In genomic region chr3:169764164-169764452, GRCh38 we compare ENCODE assay signal across 8 cellular contexts. TPM values are rescaled to one million over a fixed set of nuclear protein-coding genes. Genes with fewer than 3 reads are reported as not detected.
DNase-seq lines count a peak whose midpoint lies in the region; ATAC-seq and TF ChIP-seq lines count a peak whose summit lies in the region.

No MANE protein-coding gene starts in this region.

- H3K36me3 ChIP-seq in KOPT-K1 (ENCODE audit: insufficient read depth, low read length) (no peaks in the 10 kb centered on the region), rectal smooth muscle tissue (ENCODE audit: control insufficient read depth, insufficient read depth, low read length) (no peaks in the 10 kb centered on the region)

- CTCF ChIA-PET in activated CD4-positive, alpha-beta memory T cell treated with anti-CD3 and anti-CD28 coated beads for 36 hours (lab: Charles Lee), result interaction anchor here (0.8 to 4.3 kb wide), 4 partner anchors 8 to 203 kb away, joined by 3 to 22 read pairs (median 6); partner anchors contain the start of genes LRRC34, LRRIQ4, MYNN and SEC62

- no peak for TF ChIP-seq CTCF in GM10266 (IDR thresholded peaks at IDR 0.05; ENCODE audit: control insufficient read depth, insufficient read depth, low read depth, missing control alignments)

- no peaks in the 10 kb centered on the region for H3K27me3 Mint-ChIP-seq in activated CD4-positive, alpha-beta memory T cell treated with anti-CD3 and anti-CD28 coated beads for 36 hours

- peak overlapping the region; percentile 99 for H3K27ac Mint-ChIP-seq in activated CD4-positive, alpha-beta memory T cell treated with anti-CD3 and anti-CD28 coated beads for 36 hours

- no peaks in the 10 kb centered on the region for H3K4me1 ChIP-seq in rectal smooth muscle tissue (ENCODE audit: control insufficient read depth, insufficient read depth, low read length)

- DNase-seq in GM10266 (ENCODE audit: extremely low spot score) (peak; percentile 86), Right ventricle myocardium superior (no peak), NCI-H1694 (lab: John Stamatoyannopoulos, UW) (no peak)
- DNase-seq in activated CD4-positive, alpha-beta memory T cell treated with anti-CD3 and anti-CD28 coated beads for 36 hours, result peak; percentile 80
- DNase-seq in stimulated activated CD4-positive, alpha-beta T cell treated with anti-CD3 and anti-CD28 coated beads, Interleukin-15, amount 100 ng/mL, for 24 hours, result no peak

- peaks cover 3% of the 10 kb centered on the region for H3K36me3 Mint-ChIP-seq in activated CD4-positive, alpha-beta memory T cell treated with anti-CD3 and anti-CD28 coated beads for 36 hours

- intact Hi-C loops in activated CD4-positive, alpha-beta memory T cell treated with anti-CD3 and anti-CD28 coated beads for 36 hours (cut with micrococcal nuclease), result loop anchor here (2.0 to 10.0 kb wide), 5 partner anchors 203 to 661 kb away; partner anchors contain the start of genes GPR160, PHC3 and SEC62
- intact Hi-C loops in Right ventricle myocardium superior (cut with DNase I), result no loop called here

- peak overlapping the region; percentile 96 for H3K4me3 Mint-ChIP-seq in activated CD4-positive, alpha-beta memory T cell treated with anti-CD3 and anti-CD28 coated beads for 36 hours

- H3K27me3 ChIP-seq in rectal smooth muscle tissue (ENCODE audit: control insufficient read depth, insufficient read depth, low read length), result no peaks in the 10 kb centered on the region

- POLR2A ChIA-PET in activated CD4-positive, alpha-beta memory T cell treated with anti-CD3 and anti-CD28 coated beads for 36 hours (lab: Charles Lee), result interaction anchor here (0.6 to 3.5 kb wide), 3 partner anchors 9 to 203 kb away, joined by 4 to 34 read pairs (median 8); partner anchors contain the start of genes LRRC34, LRRIQ4, MYNN and SEC62

- H3K27ac ChIP-seq in KOPT-K1 (ENCODE audit: low read depth, low read length, poor library complexity, severe bottlenecking) (peak overlapping the region; percentile 85), rectal smooth muscle tissue (ENCODE audit: low read depth, low read length) (peak overlapping the region; percentile 99)

- H3K9ac ChIP-seq in rectal smooth muscle tissue (ENCODE audit: low read length), result peak overlapping the region; percentile 92

- H3K4me3 ChIP-seq in rectal smooth muscle tissue (ENCODE audit: low read length), result peak overlapping the region; percentile 98

- no peaks in the 10 kb centered on the region for H3K9me3 ChIP-seq in KOPT-K1 (ENCODE audit: insufficient read depth, low read length, poor library complexity, severe bottlenecking)

- peaks cover 2% of the 10 kb centered on the region for H3K9me3 Mint-ChIP-seq in activated CD4-positive, alpha-beta memory T cell treated with anti-CD3 and anti-CD28 coated beads for 36 hours

- ATAC-seq in GM21717 (IDR thresholded peaks at IDR 0.05; ENCODE audit: unreplicated experiment) (peak; percentile 38), Right ventricle myocardium superior (ENCODE audit: poor library complexity) (peak; percentile 72)

- H3K4me1 Mint-ChIP-seq in activated CD4-positive, alpha-beta memory T cell treated with anti-CD3 and anti-CD28 coated beads for 36 hours (ENCODE audit: low read depth), result peaks cover 26% of the 10 kb centered on the region

RNA-seq across cellular contexts. Expression of gene TERC, which starts 0.8 kb away (rescaled TPM):
- 10 to 100 TPM; 11.5 to 19.2 TPM for total RNA-seq in activated CD4-positive, alpha-beta memory T cell treated with anti-CD3 and anti-CD28 coated beads for 36 hours
- total RNA-seq in Right ventricle myocardium superior, result 1.5 TPM

RNA-seq across cellular contexts. Expression of gene ACTRT3, which starts 5.3 kb away (rescaled TPM):
- total RNA-seq in activated CD4-positive, alpha-beta memory T cell treated with anti-CD3 and anti-CD28 coated beads for 36 hours, result 1 to 10 TPM in 1 of 2 experiments, under 1 TPM in 1; 0.76 to 1.0 TPM
- total RNA-seq in Right ventricle myocardium superior, result 0.59 TPM

RNA-seq across cellular contexts. Expression of gene MYNN, which starts 9.1 kb away (rescaled TPM):
- 10 to 100 TPM; 12.8 to 14.0 TPM for total RNA-seq in activated CD4-positive, alpha-beta memory T cell treated with anti-CD3 and anti-CD28 coated beads for 36 hours
- 11.4 TPM for total RNA-seq in Right ventricle myocardium superior

RNA-seq across cellular contexts. Expression of gene LRRIQ4, which starts 48.6 kb away (rescaled TPM):
- under 1 TPM in 1 of 2 experiments, not detected in 1; 0.14 TPM for total RNA-seq in activated CD4-positive, alpha-beta memory T cell treated with anti-CD3 and anti-CD28 coated beads for 36 hours
- not detected for total RNA-seq in Right ventricle myocardium superior

RNA-seq across cellular contexts. Expression of gene LRRC34, which starts 48.6 kb away (rescaled TPM):
- total RNA-seq in activated CD4-positive, alpha-beta memory T cell treated with anti-CD3 and anti-CD28 coated beads for 36 hours, result 1 to 10 TPM; 2.8 to 2.9 TPM
- total RNA-seq in Right ventricle myocardium superior, result 2.0 TPM

Comparison
In these comparisons a context has a peak if more than half of its experiments do, and no peak if none do; other contexts are left out.
1. DNase-seq: peak in GM10266 (single experiment) and activated CD4-positive, alpha-beta memory T cell treated with anti-CD3 and anti-CD28 coated beads for 36 hours (single experiment); none in Right ventricle myocardium superior (single experiment), stimulated activated CD4-positive, alpha-beta T cell treated with anti-CD3 and anti-CD28 coated beads, Interleukin-15, amount 100 ng/mL, for 24 hours (single experiment) and NCI-H1694 (single experiment).